ENCODE assay signal across 22 cellular contexts in genomic region chr10:47225928-47226645, GRCh38.
"Had no signal": no experiment of that assay in that cellular context is flagged by ENCODE, and none has a peak within 500 bp of the region (broad histone marks: within the 10 kb centered on the region; RNA-seq: fewer than 3 reads in every experiment).

No MANE protein-coding gene starts in this region.

- H3K4me1 ChIP-seq: colonic mucosa, parathyroid adenoma, transverse colon, vagina had no signal

- H3K27me3 Mint-ChIP-seq: naive thymus-derived CD8-positive, alpha-beta T cell; stimulated activated naive CD8-positive, alpha-beta T cell treated with anti-CD3 and anti-CD28 coated beads, Interleukin-15, amount 100 ng/mL, for 72 hours had no signal

- DNase-seq: colonic mucosa; dermis blood vessel endothelial cell; effector memory CD4-positive, alpha-beta T cell; erythroblast; hypothalamus; immature natural killer cell; kidney glomerular epithelial cell; left ventricle myocardium superior; lower lobe of right lung; naive thymus-derived CD8-positive, alpha-beta T cell; stimulated activated CD4-positive, alpha-beta T cell treated with anti-CD3 and anti-CD28 coated beads, Interleukin-12 subunit alpha, Interleukin-12 subunit beta, amount 100 ng/mL, for 4 hours; stimulated activated CD4-positive, alpha-beta T cell treated with anti-CD3 and anti-CD28 coated beads, Interleukin-1b, Interleukin-23, amount 100 ng/mL, for 48 hours; stimulated activated CD4-positive, alpha-beta T cell treated with anti-CD3 and anti-CD28 coated beads, Interleukin-4, amount 100 ng/mL, for 1 hour; stimulated activated CD8-positive, alpha-beta memory T cell treated with anti-CD3 and anti-CD28 coated beads, Interleukin-4, amount 100 ng/mL, for 48 hours; stimulated activated naive CD4-positive, alpha-beta T cell; stimulated activated naive CD8-positive, alpha-beta T cell treated with anti-CD3 and anti-CD28 coated beads, Interleukin-15, amount 100 ng/mL, for 72 hours; transverse colon had no signal

- H3K4me3 Mint-ChIP-seq: immature natural killer cell; naive thymus-derived CD8-positive, alpha-beta T cell; stimulated activated naive CD8-positive, alpha-beta T cell treated with anti-CD3 and anti-CD28 coated beads, Interleukin-15, amount 100 ng/mL, for 72 hours had no signal

- H3K9ac ChIP-seq: parathyroid adenoma had no signal

- ATAC-seq: left ventricle myocardium superior; naive thymus-derived CD8-positive, alpha-beta T cell; stimulated activated naive CD8-positive, alpha-beta T cell treated with anti-CD3 and anti-CD28 coated beads, Interleukin-15, amount 100 ng/mL, for 72 hours had no signal

- H3K27me3 ChIP-seq: colonic mucosa, suprapubic skin, transverse colon, vagina had no signal

- H3K4me1 Mint-ChIP-seq: immature natural killer cell had no signal

- H3K4me3 ChIP-seq: colonic mucosa, lower lobe of right lung, smooth muscle cell, suprapubic skin, transverse colon, vagina had no signal

- H3K27ac ChIP-seq: colonic mucosa, lower lobe of right lung, parathyroid adenoma, suprapubic skin, transverse colon, vagina had no signal

- H3K27ac Mint-ChIP-seq: immature natural killer cell, progenitor cell of endocrine pancreas had no signal

- H3K36me3 Mint-ChIP-seq: immature natural killer cell had no signal

- H3K36me3 ChIP-seq: colonic mucosa, lower lobe of right lung, suprapubic skin, transverse colon, vagina had no signal

- H3K9me3 ChIP-seq: colonic mucosa, lower lobe of right lung, suprapubic skin, transverse colon, vagina had no signal
